ENCODE assay signal across 2 cellular contexts in genomic region chr5:165622864-165623536, GRCh38.
TF ChIP-seq lines count a peak whose summit lies in the region.

No MANE protein-coding gene starts in this region.

TF ChIP-seq in A549, 52 proteins besides CTCF, POLR2A, EP300 and RAD21 (continued from another document):
- no peak for TF ChIP-seq HES2 (IDR thresholded peaks at IDR 0.05)
- no peak for TF ChIP-seq ZNF302 (CRISPR knock-in tag; IDR thresholded peaks at IDR 0.05)
- TF ChIP-seq CEBPB (IDR thresholded peaks at IDR 0.05) = no peak

TF ChIP-seq in H1, 55 proteins besides CTCF, POLR2A, EP300 and RAD21 (continued from another document):
- TF ChIP-seq CBX8 (IDR thresholded peaks at IDR 0.05; ENCODE audit: borderline replicate concordance, low read depth, low read length) = no peak
- no peak for TF ChIP-seq BCL11A (IDR thresholded peaks at IDR 0.05; ENCODE audit: low read depth in 2 of 2, low read length in 2 of 2)
- no peak for TF ChIP-seq SP1 (IDR thresholded peaks at IDR 0.05; ENCODE audit: low read depth, low read length)
- no peak for TF ChIP-seq USF2 (IDR thresholded peaks at IDR 0.05; ENCODE audit: low read length)
- no peak for TF ChIP-seq KDM1A (IDR thresholded peaks at IDR 0.05; ENCODE audit: borderline replicate concordance, low read length)
- TF ChIP-seq GABPA (IDR thresholded peaks at IDR 0.05; ENCODE audit: borderline replicate concordance, insufficient read depth, low read length) = no peak
- TF ChIP-seq CHD7 (IDR thresholded peaks at IDR 0.05; ENCODE audit: insufficient replicate concordance, low read length) = no peak
- no peak for TF ChIP-seq PHF8 (conservative IDR thresholded peaks at IDR 0.05; ENCODE audit: low read depth, low read length)
- TF ChIP-seq NANOG (IDR thresholded peaks at IDR 0.05; ENCODE audit: insufficient read depth, low read depth, low read length, poor library complexity, severe bottlenecking) = no peak
- TF ChIP-seq TEAD4 (IDR thresholded peaks at IDR 0.05; ENCODE audit: low read depth, low read length) = no peak
